17 cellular contexts compared by ENCODE assay signal in genomic region chr6:77332915-77333623, GRCh38.
DNase-seq lines count a peak whose midpoint lies in the region; ATAC-seq, FAIRE-seq and TF ChIP-seq lines count a peak whose summit lies in the region.
"Had no signal": no experiment of that assay in that cellular context is flagged by ENCODE, and none has a peak within 500 bp of the region (broad histone marks: within the 10 kb centered on the region; RNA-seq: fewer than 3 reads in every experiment).

No MANE protein-coding gene starts in this region.

- no peak overlapping the region for H2AFZ ChIP-seq in HepG2 (ENCODE audit: low read length)

- intact Hi-C loops in HepG2 (cut with micrococcal nuclease; ENCODE audit: unreplicated experiment) = no loop called here
- intact Hi-C loops in sciatic nerve (cut with DNase I) = no loop called here

- H3K4me2 ChIP-seq in HepG2 (ENCODE audit: low read depth, low read length) = no peak overlapping the region

- no peaks in the 10 kb centered on the region for H3K36me3 ChIP-seq in liver (ENCODE audit: control insufficient read depth in 4 of 4, insufficient read depth in 3 of 4, low read depth in 1 of 4, low read length in 3 of 4)
- H3K36me3 ChIP-seq in HepG2 (replicated peaks in 1 of 2; ENCODE audit: control insufficient read depth in 1 of 2, insufficient read depth in 2 of 2, low read length in 2 of 2) = no peaks in the 10 kb centered on the region

- H4K20me1 ChIP-seq in HepG2 (ENCODE audit: insufficient read depth, low read length) = no peaks in the 10 kb centered on the region

- POLR2A ChIA-PET in HepG2 (lab: Yijun Ruan, JAX) = no interaction called here

- H3K9ac ChIP-seq in liver (ENCODE audit: low read depth in 1 of 2, low read length in 2 of 2) (no peak overlapping the region), HepG2 (ENCODE audit: insufficient read depth, low read depth, low read length) (no peak overlapping the region)

- H3K4me1 ChIP-seq in liver (ENCODE audit: control insufficient read depth in 4 of 4, insufficient read depth in 4 of 4, low read length in 3 of 4) = no peaks in the 10 kb centered on the region
- no peaks in the 10 kb centered on the region for H3K4me1 ChIP-seq in HepG2 (ENCODE audit: insufficient read depth, low read length)
- H3K4me1 ChIP-seq: Caco-2 had no signal

- H3K27me3 ChIP-seq in liver (ENCODE audit: control insufficient read depth in 4 of 4, insufficient read depth in 4 of 4, low read length in 3 of 4) (no peaks in the 10 kb centered on the region), HepG2 (ENCODE audit: control insufficient read depth in 1 of 2, insufficient read depth in 2 of 2, low read length in 2 of 2) (no peaks in the 10 kb centered on the region)

- TF ChIP-seq POLR2A in HepG2 (IDR thresholded peaks at IDR 0.05; ENCODE audit: insufficient read depth in 1 of 2, low read depth in 2 of 2, low read length in 2 of 2) = no peak

- H3K4me3 ChIP-seq in liver (ENCODE audit: low read depth in 1 of 3, low read length in 3 of 3) (peak overlapping the region in 2 of 3 donors; percentile 17 to 37), HepG2 (replicated peaks in 1 of 3; ENCODE audit: insufficient read depth in 1 of 3, low read depth in 2 of 3, low read length in 3 of 3) (no peak overlapping the region)

- WGBS in liver = 92% methylated on average over 15 of the region's 15 CpGs
- WGBS in HepG2 (ENCODE audit: low lambda C conversion rate) = 33% methylated on average over 12 of the region's 15 CpGs

- H3K79me2 ChIP-seq in HepG2 (ENCODE audit: insufficient read depth, low read length) = no peaks in the 10 kb centered on the region

- TF ChIP-seq EP300 in HepG2 (IDR thresholded peaks at IDR 0.05; ENCODE audit: low read depth in 2 of 2, low read length in 2 of 2) (no peak), HepG2 (CRISPR knock-in tag; IDR thresholded peaks at IDR 0.05; ENCODE audit: borderline replicate concordance) (no peak)

- H3K9me3 ChIP-seq in liver (ENCODE audit: control insufficient read depth in 4 of 4, low read length in 3 of 4) = peaks cover 8 to 16% (median 12%) of the 10 kb centered on the region in 4 donors
- peaks cover 36% of the 10 kb centered on the region for H3K9me3 ChIP-seq in HepG2 (ENCODE audit: low read length)
- H3K9me3 ChIP-seq: Caco-2 had no signal

- in situ Hi-C loops in HepG2 (cut with HindIII; ENCODE audit: extremely low pct_ligation_motif_present, low pct_unique_long_range_greater_than_20kb) = no loop called here

- TF ChIP-seq CTCF in liver (IDR thresholded peaks at IDR 0.05; ENCODE audit: low read depth, low read length, missing input control) (no peak), HepG2 (CRISPR knock-in tag; IDR thresholded peaks at IDR 0.05) (no peak)

- CTCF ChIA-PET in HepG2 (lab: Yijun Ruan, JAX; ENCODE audit: low intra/inter-chr PET ratio, low total read pairs) = no interaction called here

- DNase-seq in HepG2 (ENCODE audit: low spot score) (no peak), islet precursor cell (peak; percentile 48), sciatic nerve (ENCODE audit: low spot score) (no peak), NOMO-1 treated with DMSO at 0.1 percent for 48 hours (lab: John Stamatoyannopoulos, UW; ENCODE audit: unreplicated experiment) (no peak), Ammon's horn (ENCODE audit: low spot score) (no peak)
- DNase-seq: ACHN; Caco-2; CD4-positive, alpha-beta T cell; HFFc6 had no signal

- BruUV-seq in HepG2 (replicated peaks; lab: Mats Ljungman, UMichigan) = no TSS peak

- H3K27ac ChIP-seq in liver (ENCODE audit: low read depth in 1 of 2, low read length in 2 of 2) (no peak overlapping the region), HepG2 (ENCODE audit: extremely low read length, insufficient read depth, low read length) (no peak overlapping the region)
- H3K27ac ChIP-seq: C4-2B had no signal

- ATAC-seq in HepG2 (no peak), sciatic nerve (peak; percentile 38)
- ATAC-seq: HCT116 had no signal

- no peak for TF ChIP-seq RAD21 in liver (IDR thresholded peaks at IDR 0.05)
- TF ChIP-seq RAD21 in HepG2 (CRISPR knock-in tag; IDR thresholded peaks at IDR 0.05) = no peak

- no peak for FAIRE-seq in HepG2 (lab: Jason Lieb, UNC)
- FAIRE-seq: A204.1, D721Med, G401.6, GM12891, GM19239 had no signal

TF ChIP-seq in liver, 16 proteins besides CTCF, POLR2A, EP300 and RAD21 (continues in another document):
- no peak for TF ChIP-seq REST (IDR thresholded peaks at IDR 0.05)
- no peak for TF ChIP-seq SP1 (IDR thresholded peaks at IDR 0.05)
- TF ChIP-seq JUND (IDR thresholded peaks at IDR 0.05) = no peak
- TF ChIP-seq HNF4A (conservative IDR thresholded peaks at IDR 0.05) = no peak
- no peak for TF ChIP-seq HNF4G (IDR thresholded peaks at IDR 0.05)
- TF ChIP-seq YY1 (IDR thresholded peaks at IDR 0.05) = no peak
- TF ChIP-seq FOXA1 (IDR thresholded peaks at IDR 0.05) = no peak
- TF ChIP-seq NR2F2 (IDR thresholded peaks at IDR 0.05) = no peak
- no peak for TF ChIP-seq RXRA (IDR thresholded peaks at IDR 0.05)
- no peak for TF ChIP-seq MAX (IDR thresholded peaks at IDR 0.05)
- no peak for TF ChIP-seq TAF1 (conservative IDR thresholded peaks at IDR 0.05)
- TF ChIP-seq FOXA2 (IDR thresholded peaks at IDR 0.05) = no peak

TF ChIP-seq in HepG2, 621 proteins besides CTCF, POLR2A, EP300 and RAD21:
- TF ChIP-seq MTA3 (CRISPR knock-in tag; IDR thresholded peaks at IDR 0.05) (no peak), HOMEZ (CRISPR knock-in tag; IDR thresholded peaks at IDR 0.05; ENCODE audit: low read depth) (no peak), GABPB1 (CRISPR knock-in tag; IDR thresholded peaks at IDR 0.05) (no peak), PCBP2 (optimal IDR thresholded peaks at IDR 0.05; ENCODE audit: low read depth, low read length, poor library complexity, severe bottlenecking) (no peak), ELK4 (CRISPR knock-in tag; IDR thresholded peaks at IDR 0.05; ENCODE audit: borderline replicate concordance) (no peak), CHD4 (IDR thresholded peaks at IDR 0.05; ENCODE audit: borderline replicate concordance, low read length) (no peak), RFXAP (CRISPR knock-in tag; IDR thresholded peaks at IDR 0.05; ENCODE audit: borderline replicate concordance) (no peak), ZNF589 (CRISPR knock-in tag; conservative IDR thresholded peaks at IDR 0.05) (no peak), SP2 (CRISPR knock-in tag; IDR thresholded peaks at IDR 0.05) (no peak), ELF3 (CRISPR knock-in tag; IDR thresholded peaks at IDR 0.05) (no peak), CHD2 (IDR thresholded peaks at IDR 0.05; ENCODE audit: low read depth, low read length) (no peak), KMT2B (CRISPR knock-in tag; IDR thresholded peaks at IDR 0.05) (no peak), SOX13 (IDR thresholded peaks at IDR 0.05) (no peak), SOX13 (CRISPR knock-in tag; conservative IDR thresholded peaks at IDR 0.05 in 1 of 2, IDR thresholded peaks at IDR 0.05 in 1 of 2) (no peak), NR0B2 (CRISPR knock-in tag; IDR thresholded peaks at IDR 0.05) (no peak), DNMT3B (CRISPR knock-in tag; conservative IDR thresholded peaks at IDR 0.05) (no peak), BCLAF1 (IDR thresholded peaks at IDR 0.05) (no peak)

Comparison
In these comparisons a context has a peak if more than half of its experiments do, and no peak if none do; other contexts are left out.
1. H3K4me3 ChIP-seq: peak in liver (2 of 3); none in HepG2 (0 of 3).